Comparison of ENCODE assay signal across 1 cellular context in the genomic region with DNA sequence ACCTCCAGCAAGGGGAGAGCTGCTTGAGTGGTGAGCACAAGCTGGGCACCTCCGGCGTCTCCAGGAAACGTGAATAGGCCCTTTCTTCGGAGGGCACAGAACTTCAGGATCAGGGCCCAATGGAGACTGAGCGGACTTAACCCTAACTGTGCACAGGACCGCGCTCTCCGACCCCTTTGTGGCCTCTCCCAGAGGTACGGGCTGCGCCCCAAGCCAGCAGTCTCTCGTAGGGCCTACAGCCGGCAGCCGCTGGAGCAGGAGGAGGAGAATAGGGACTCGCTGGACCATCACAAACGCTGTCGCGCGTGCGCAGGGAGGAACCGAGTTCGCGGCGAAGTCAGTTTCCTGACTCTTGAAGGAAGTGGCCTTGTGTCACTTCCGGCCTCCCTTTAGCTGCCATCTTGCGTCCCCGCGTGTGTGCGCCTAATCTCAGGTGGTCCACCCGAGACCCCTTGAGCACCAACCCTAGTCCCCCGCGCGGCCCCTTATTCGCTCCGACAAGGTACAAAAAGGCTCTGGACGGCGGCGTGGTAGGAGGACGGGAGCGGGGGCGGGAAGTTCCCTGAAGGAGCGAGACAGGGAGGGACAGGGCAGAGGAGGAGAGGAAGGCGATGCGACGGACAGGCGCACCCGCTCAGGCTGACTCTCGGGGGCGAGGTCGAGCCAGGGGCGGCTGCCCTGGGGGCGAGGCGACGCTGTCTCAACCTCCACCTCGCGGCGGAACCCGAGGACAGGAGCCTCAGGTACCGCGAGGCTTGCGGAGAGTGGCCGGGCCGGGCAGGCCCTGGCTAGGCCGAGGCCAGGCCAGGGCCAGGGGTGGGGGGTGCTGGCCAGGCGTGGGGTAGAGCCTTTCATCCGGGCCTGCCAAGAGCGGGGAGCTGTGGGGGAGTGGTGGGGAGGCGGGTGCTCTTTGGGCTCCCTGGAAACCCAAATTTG.
A peak's percentile ranks its signal among the peaks of the same experiment; 100 is the strongest.
TF ChIP-seq lines count a peak whose summit lies in the region.

TSS of gene BTF3 (plus strand) at position 386 of the 936 bp plus-strand sequence. CDS start at position 612, 226 bp downstream.

TF ChIP-seq in GM12878, 131 proteins besides CTCF, POLR2A, EP300 and RAD21 (continued from another document):
- TF ChIP-seq ZBTB40 (IDR thresholded peaks at IDR 0.05; ENCODE audit: borderline replicate concordance) (peak; percentile 92), ZBTB33 (IDR thresholded peaks at IDR 0.05) (no peak), USF2 (IDR thresholded peaks at IDR 0.05; ENCODE audit: borderline replicate concordance, low read depth, low read length) (no peak), RELB (IDR thresholded peaks at IDR 0.05; ENCODE audit: low read depth) (peak; percentile 70; the same call in 1 of the 2 replicates), HDGF (IDR thresholded peaks at IDR 0.05) (0 out of 2 replicates have a peak, but pooled peaks have one; percentile 43), ZBTB11 (CRISPR knock-in tag; IDR thresholded peaks at IDR 0.05) (peak; percentile 55), JUND (IDR thresholded peaks at IDR 0.05; ENCODE audit: low read depth, low read length) (no peak), CBFB (IDR thresholded peaks at IDR 0.05; ENCODE audit: low read depth) (peak; percentile 51; the same call in 1 of the 2 replicates), SUZ12 (IDR thresholded peaks at IDR 0.05; ENCODE audit: unreplicated experiment) (no peak), KLF5 (IDR thresholded peaks at IDR 0.05; ENCODE audit: partially characterized antibody) (no peak), ZNF24 (IDR thresholded peaks at IDR 0.05) (no peak), TCF12 (IDR thresholded peaks at IDR 0.05; ENCODE audit: low read depth, low read length) (no peak), ZNF384 (IDR thresholded peaks at IDR 0.05; ENCODE audit: borderline replicate concordance, low read depth, low read length) (no peak), SREBF1 (IDR thresholded peaks at IDR 0.05; ENCODE audit: low read length) (no peak), MYB (IDR thresholded peaks at IDR 0.05; ENCODE audit: borderline replicate concordance, low read depth, low read length) (no peak), ZNF274 (IDR thresholded peaks at IDR 0.05; ENCODE audit: insufficient read depth, insufficient read length) (no peak), SMAD1 (IDR thresholded peaks at IDR 0.05; ENCODE audit: low read depth, partially characterized antibody) (peak; percentile 44), SP1 (IDR thresholded peaks at IDR 0.05; ENCODE audit: low read depth, low read length) (no peak), ZSCAN29 (IDR thresholded peaks at IDR 0.05) (no peak), POLR2AphosphoS2 (IDR thresholded peaks at IDR 0.05; ENCODE audit: low read depth, low read length) (no peak; the same call in none of the 2 replicates)
- TF ChIP-seq, protein P1, sequence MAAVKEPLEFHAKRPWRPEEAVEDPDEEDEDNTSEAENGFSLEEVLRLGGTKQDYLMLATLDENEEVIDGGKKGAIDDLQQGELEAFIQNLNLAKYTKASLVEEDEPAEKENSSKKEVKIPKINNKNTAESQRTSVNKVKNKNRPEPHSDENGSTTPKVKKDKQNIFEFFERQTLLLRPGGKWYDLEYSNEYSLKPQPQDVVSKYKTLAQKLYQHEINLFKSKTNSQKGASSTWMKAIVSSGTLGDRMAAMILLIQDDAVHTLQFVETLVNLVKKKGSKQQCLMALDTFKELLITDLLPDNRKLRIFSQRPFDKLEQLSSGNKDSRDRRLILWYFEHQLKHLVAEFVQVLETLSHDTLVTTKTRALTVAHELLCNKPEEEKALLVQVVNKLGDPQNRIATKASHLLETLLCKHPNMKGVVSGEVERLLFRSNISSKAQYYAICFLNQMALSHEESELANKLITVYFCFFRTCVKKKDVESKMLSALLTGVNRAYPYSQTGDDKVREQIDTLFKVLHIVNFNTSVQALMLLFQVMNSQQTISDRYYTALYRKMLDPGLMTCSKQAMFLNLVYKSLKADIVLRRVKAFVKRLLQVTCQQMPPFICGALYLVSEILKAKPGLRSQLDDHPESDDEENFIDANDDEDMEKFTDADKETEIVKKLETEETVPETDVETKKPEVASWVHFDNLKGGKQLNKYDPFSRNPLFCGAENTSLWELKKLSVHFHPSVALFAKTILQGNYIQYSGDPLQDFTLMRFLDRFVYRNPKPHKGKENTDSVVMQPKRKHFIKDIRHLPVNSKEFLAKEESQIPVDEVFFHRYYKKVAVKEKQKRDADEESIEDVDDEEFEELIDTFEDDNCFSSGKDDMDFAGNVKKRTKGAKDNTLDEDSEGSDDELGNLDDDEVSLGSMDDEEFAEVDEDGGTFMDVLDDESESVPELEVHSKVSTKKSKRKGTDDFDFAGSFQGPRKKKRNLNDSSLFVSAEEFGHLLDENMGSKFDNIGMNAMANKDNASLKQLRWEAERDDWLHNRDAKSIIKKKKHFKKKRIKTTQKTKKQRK (IDR thresholded peaks at IDR 0.05; ENCODE audit: low read depth, low read length) = no peak
- TF ChIP-seq, protein P2, sequence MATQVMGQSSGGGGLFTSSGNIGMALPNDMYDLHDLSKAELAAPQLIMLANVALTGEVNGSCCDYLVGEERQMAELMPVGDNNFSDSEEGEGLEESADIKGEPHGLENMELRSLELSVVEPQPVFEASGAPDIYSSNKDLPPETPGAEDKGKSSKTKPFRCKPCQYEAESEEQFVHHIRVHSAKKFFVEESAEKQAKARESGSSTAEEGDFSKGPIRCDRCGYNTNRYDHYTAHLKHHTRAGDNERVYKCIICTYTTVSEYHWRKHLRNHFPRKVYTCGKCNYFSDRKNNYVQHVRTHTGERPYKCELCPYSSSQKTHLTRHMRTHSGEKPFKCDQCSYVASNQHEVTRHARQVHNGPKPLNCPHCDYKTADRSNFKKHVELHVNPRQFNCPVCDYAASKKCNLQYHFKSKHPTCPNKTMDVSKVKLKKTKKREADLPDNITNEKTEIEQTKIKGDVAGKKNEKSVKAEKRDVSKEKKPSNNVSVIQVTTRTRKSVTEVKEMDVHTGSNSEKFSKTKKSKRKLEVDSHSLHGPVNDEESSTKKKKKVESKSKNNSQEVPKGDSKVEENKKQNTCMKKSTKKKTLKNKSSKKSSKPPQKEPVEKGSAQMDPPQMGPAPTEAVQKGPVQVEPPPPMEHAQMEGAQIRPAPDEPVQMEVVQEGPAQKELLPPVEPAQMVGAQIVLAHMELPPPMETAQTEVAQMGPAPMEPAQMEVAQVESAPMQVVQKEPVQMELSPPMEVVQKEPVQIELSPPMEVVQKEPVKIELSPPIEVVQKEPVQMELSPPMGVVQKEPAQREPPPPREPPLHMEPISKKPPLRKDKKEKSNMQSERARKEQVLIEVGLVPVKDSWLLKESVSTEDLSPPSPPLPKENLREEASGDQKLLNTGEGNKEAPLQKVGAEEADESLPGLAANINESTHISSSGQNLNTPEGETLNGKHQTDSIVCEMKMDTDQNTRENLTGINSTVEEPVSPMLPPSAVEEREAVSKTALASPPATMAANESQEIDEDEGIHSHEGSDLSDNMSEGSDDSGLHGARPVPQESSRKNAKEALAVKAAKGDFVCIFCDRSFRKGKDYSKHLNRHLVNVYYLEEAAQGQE (IDR thresholded peaks at IDR 0.05; ENCODE audit: low read depth, low read length) = peak; percentile 72
